ENCODE assay signal across 13 cellular contexts in the genomic region with DNA sequence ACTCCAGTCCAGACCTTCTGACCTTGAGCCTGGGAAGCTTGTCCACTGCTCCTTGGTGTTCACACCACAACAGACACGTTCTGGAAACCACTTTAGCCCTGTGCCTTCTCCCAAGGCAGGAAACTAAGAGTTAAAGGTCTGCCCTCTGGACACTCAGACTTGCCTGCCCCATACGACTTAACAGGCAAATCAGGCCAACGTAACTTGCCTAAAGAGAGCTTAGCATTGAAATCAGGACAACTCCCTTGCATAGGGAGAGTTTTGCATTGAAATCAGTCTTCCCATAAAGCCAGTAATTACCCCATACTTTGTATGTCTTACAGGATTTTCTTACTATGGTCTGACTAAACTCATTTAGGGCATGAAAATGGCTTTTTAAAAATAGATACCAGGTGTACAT. TPM values are rescaled to one million over a fixed set of nuclear protein-coding genes. Genes with fewer than 3 reads are reported as not detected.
DNase-seq lines count a peak whose midpoint lies in the region; ATAC-seq and TF ChIP-seq lines count a peak whose summit lies in the region.
"Had no signal": no experiment of that assay in that cellular context is flagged by ENCODE, and none has a peak within 500 bp of the region (broad histone marks: within the 10 kb centered on the region; RNA-seq: fewer than 3 reads in every experiment).

No MANE protein-coding gene starts in this region.

- H3K27ac Mint-ChIP-seq in CD4-positive, CD25-positive, alpha-beta regulatory T cell, result peak overlapping the region; percentile 36 to 87 (median 73)
- peak overlapping the region; percentile 93 for H3K27ac Mint-ChIP-seq in dendritic cell treated with granulocyte-macrophage colony-stimulating factor and Interleukin-4, amounts not matched to agents 40 ng/mL and 50 ng/mL, for 4 days

- H3K4me3 ChIP-seq in CD4-positive, CD25-positive, alpha-beta regulatory T cell (ENCODE audit: low read depth, low read length), result peak overlapping the region; percentile 29
- no peak overlapping the region for H3K4me3 ChIP-seq in neutrophil (ENCODE audit: low read depth in 1 of 2, low read length in 1 of 2)

- H3K27me3 Mint-ChIP-seq in CD4-positive, CD25-positive, alpha-beta regulatory T cell, result no peaks in the 10 kb centered on the region
- H3K27me3 Mint-ChIP-seq in dendritic cell treated with granulocyte-macrophage colony-stimulating factor and Interleukin-4, amounts not matched to agents 40 ng/mL and 50 ng/mL, for 4 days, result no peaks in the 10 kb centered on the region

- peaks cover 24% of the 10 kb centered on the region for H3K36me3 Mint-ChIP-seq in CD4-positive, CD25-positive, alpha-beta regulatory T cell
- H3K36me3 Mint-ChIP-seq in dendritic cell treated with granulocyte-macrophage colony-stimulating factor and Interleukin-4, amounts not matched to agents 40 ng/mL and 50 ng/mL, for 4 days (ENCODE audit: low read depth), result peaks cover 69% of the 10 kb centered on the region

- intact Hi-C loops in dendritic cell treated with granulocyte-macrophage colony-stimulating factor and Interleukin-4, amounts not matched to agents 40 ng/mL and 50 ng/mL, for 4 days (cut with micrococcal nuclease), result no loop called here

- H3K27me3 ChIP-seq in CD4-positive, CD25-positive, alpha-beta regulatory T cell (ENCODE audit: control insufficient read depth, insufficient read depth, low read length), result no peaks in the 10 kb centered on the region
- no peaks in the 10 kb centered on the region for H3K27me3 ChIP-seq in neutrophil

- ATAC-seq in CD4-positive, CD25-positive, alpha-beta regulatory T cell (ENCODE audit: low read depth in 2 of 2), result no peak
- ATAC-seq in HG03378 (IDR thresholded peaks at IDR 0.05; ENCODE audit: unreplicated experiment) (no peak), omental fat pad (ENCODE audit: low FRiP score) (no peak)

- H3K27ac ChIP-seq in CD4-positive, CD25-positive, alpha-beta regulatory T cell (ENCODE audit: insufficient read depth, low read length, poor library complexity, severe bottlenecking), result no peak overlapping the region
- H3K27ac ChIP-seq in neutrophil, result peak overlapping the region; percentile 62
- H3K27ac ChIP-seq: HL-60 had no signal

- DNase-seq in CD4-positive, CD25-positive, alpha-beta regulatory T cell, result no peak
- DNase-seq in M059J (ENCODE audit: low read depth) (peak; percentile 50), NCI-H2196 treated with DMSO at 0.1 percent for 48 hours (lab: John Stamatoyannopoulos, UW; ENCODE audit: unreplicated experiment) (no peak), NCI-H1436 (lab: John Stamatoyannopoulos, UW) (no peak), omental fat pad (ENCODE audit: low spot score) (no peak)
- DNase-seq: activated CD8-positive, alpha-beta memory T cell treated with anti-CD3 and anti-CD28 coated beads, Interleukin-2, amount 50 U/mL, for 4 hours; DMS153; effector CD8-positive, alpha-beta T cell; NCI-H2171 had no signal

- H3K36me3 ChIP-seq in CD4-positive, CD25-positive, alpha-beta regulatory T cell (ENCODE audit: control insufficient read depth, insufficient read depth, low read length), result peaks cover 7% of the 10 kb centered on the region
- H3K36me3 ChIP-seq in neutrophil, result no peaks in the 10 kb centered on the region

- no peaks in the 10 kb centered on the region for H3K9me3 Mint-ChIP-seq in CD4-positive, CD25-positive, alpha-beta regulatory T cell
- H3K9me3 Mint-ChIP-seq in dendritic cell treated with granulocyte-macrophage colony-stimulating factor and Interleukin-4, amounts not matched to agents 40 ng/mL and 50 ng/mL, for 4 days, result no peaks in the 10 kb centered on the region

- peak overlapping the region in 3 of 4 donors; percentile 6 to 43 (median 36) for H3K4me3 Mint-ChIP-seq in CD4-positive, CD25-positive, alpha-beta regulatory T cell
- H3K4me3 Mint-ChIP-seq in dendritic cell treated with granulocyte-macrophage colony-stimulating factor and Interleukin-4, amounts not matched to agents 40 ng/mL and 50 ng/mL, for 4 days, result peak overlapping the region; percentile 26

- TF ChIP-seq CTCF in neutrophil (IDR thresholded peaks at IDR 0.05) (no peak), omental fat pad (IDR thresholded peaks at IDR 0.05) (no peak)

- no peaks in the 10 kb centered on the region for H3K9me3 ChIP-seq in CD4-positive, CD25-positive, alpha-beta regulatory T cell (ENCODE audit: control insufficient read depth in 2 of 2, low read length in 2 of 2)
- H3K9me3 ChIP-seq in neutrophil, result no peaks in the 10 kb centered on the region

- H3K4me1 ChIP-seq in CD4-positive, CD25-positive, alpha-beta regulatory T cell (ENCODE audit: control insufficient read depth, insufficient read depth, low read length, poor library complexity, severe bottlenecking), result peaks cover 75% of the 10 kb centered on the region
- H3K4me1 ChIP-seq in neutrophil (ENCODE audit: control insufficient read depth in 1 of 2, insufficient read depth in 1 of 2, low read depth in 1 of 2, low read length in 1 of 2), result peaks cover 39 to 40% of the 10 kb centered on the region in 2 experiments

- H3K4me1 Mint-ChIP-seq in CD4-positive, CD25-positive, alpha-beta regulatory T cell, result peaks cover 32 to 91% (median 70%) of the 10 kb centered on the region in 4 donors
- H3K4me1 Mint-ChIP-seq in dendritic cell treated with granulocyte-macrophage colony-stimulating factor and Interleukin-4, amounts not matched to agents 40 ng/mL and 50 ng/mL, for 4 days (ENCODE audit: low read depth), result peaks cover 82% of the 10 kb centered on the region

RNA-seq across cellular contexts. Expression of gene NFE2L2, which starts 18.5 kb away (rescaled TPM):
- 121 TPM for total RNA-seq in CD4-positive, CD25-positive, alpha-beta regulatory T cell
- 10 to 100 TPM; 44.5 to 64.7 (median 55.5) TPM for polyA plus RNA-seq in CD4-positive, CD25-positive, alpha-beta regulatory T cell
- total RNA-seq in M059J (2014; rRNA removed; shearing (Covaris generic)), result 66.0 and 68.6 TPM in 2 replicates
- total RNA-seq in omental fat pad, result 100 to 1,000 TPM in 2 of 4 donors, 10 to 100 TPM in 2; 88.5 to 140 (median 106) TPM

RNA-seq across cellular contexts. Expression of gene HNRNPA3, which starts 33.4 kb away (rescaled TPM):
- 231 TPM for total RNA-seq in CD4-positive, CD25-positive, alpha-beta regulatory T cell
- 10 to 100 TPM; 38.8 to 62.8 (median 56.2) TPM for polyA plus RNA-seq in CD4-positive, CD25-positive, alpha-beta regulatory T cell
- total RNA-seq in M059J (2014; rRNA removed; shearing (Covaris generic)), result 28.6 and 61.6 TPM in 2 replicates
- 10 to 100 TPM; 53.1 to 92.4 (median 67.0) TPM for total RNA-seq in omental fat pad
